22 cellular contexts compared by ENCODE assay signal in the genomic region with DNA sequence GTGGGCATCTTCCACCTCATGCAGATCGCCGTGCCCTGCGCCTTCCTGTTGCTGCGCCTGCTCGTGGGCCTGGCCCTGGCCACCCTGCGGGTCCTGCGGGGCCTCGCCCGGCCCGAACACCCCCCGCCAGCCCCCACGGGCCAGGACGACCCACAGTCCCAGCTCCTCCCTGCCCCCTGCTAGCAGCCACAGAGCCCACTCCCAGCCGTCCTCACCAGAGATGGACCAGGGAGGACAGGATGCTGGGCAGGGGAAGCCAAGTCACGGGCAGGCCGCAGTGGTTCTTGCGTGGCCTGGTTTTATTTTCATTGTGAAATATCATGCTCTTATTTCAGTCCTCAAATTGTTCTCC. TPM values are rescaled to one million over a fixed set of nuclear protein-coding genes. Genes with fewer than 3 reads are reported as not detected.
DNase-seq lines count a peak whose midpoint lies in the region; ATAC-seq, FAIRE-seq and TF ChIP-seq lines count a peak whose summit lies in the region.
"Had no signal": no experiment of that assay in that cellular context is flagged by ENCODE, and none has a peak within 500 bp of the region (broad histone marks: within the 10 kb centered on the region; RNA-seq: fewer than 3 reads in every experiment).

No MANE protein-coding gene starts in this region.

- in situ Hi-C loops in HepG2 (cut with HindIII; ENCODE audit: extremely low pct_ligation_motif_present, low pct_unique_long_range_greater_than_20kb) = no loop called here

- no peaks in the 10 kb centered on the region for H4K20me1 ChIP-seq in HepG2 (ENCODE audit: insufficient read depth, low read length)

- BruUV-seq in HepG2 (replicated peaks; lab: Mats Ljungman, UMichigan) = no TSS peak

- TF ChIP-seq EP300 in HepG2 (IDR thresholded peaks at IDR 0.05; ENCODE audit: low read depth in 2 of 2, low read length in 2 of 2) (no peak), HepG2 (CRISPR knock-in tag; IDR thresholded peaks at IDR 0.05; ENCODE audit: borderline replicate concordance) (no peak)

- H3K9me3 ChIP-seq in HepG2 (ENCODE audit: low read length) (no peaks in the 10 kb centered on the region), right lobe of liver (no peaks in the 10 kb centered on the region), mucosa of descending colon (no peaks in the 10 kb centered on the region), aorta (ENCODE audit: control insufficient read depth, low read length) (no peaks in the 10 kb centered on the region), endodermal cell (ENCODE audit: control insufficient read depth, low read length) (no peaks in the 10 kb centered on the region)
- H3K9me3 ChIP-seq: HAP-1, Peyer's patch had no signal

- no peaks in the 10 kb centered on the region for H3K79me2 ChIP-seq in HepG2 (ENCODE audit: insufficient read depth, low read length)

- H3K9me3 Mint-ChIP-seq in WTC11 (no peaks in the 10 kb centered on the region), endodermal cell (no peaks in the 10 kb centered on the region)
- H3K9me3 Mint-ChIP-seq: CD8-positive, alpha-beta T cell had no signal

- H3K4me3 Mint-ChIP-seq in WTC11 (no peak overlapping the region), endodermal cell (no peak overlapping the region)
- H3K4me3 Mint-ChIP-seq: CD8-positive, alpha-beta T cell had no signal

- TF ChIP-seq POLR2A in HepG2 (IDR thresholded peaks at IDR 0.05; ENCODE audit: insufficient read depth in 1 of 2, low read depth in 2 of 2, low read length in 2 of 2) (no peak), right lobe of liver (IDR thresholded peaks at IDR 0.05) (no peak)

- no peak overlapping the region for H3K4me2 ChIP-seq in HepG2 (ENCODE audit: low read depth, low read length)
- H3K4me2 ChIP-seq: KMS-11 had no signal

- H3K4me3 ChIP-seq in HepG2 (replicated peaks in 1 of 3; ENCODE audit: insufficient read depth in 1 of 3, low read depth in 2 of 3, low read length in 3 of 3) (no peak overlapping the region), right lobe of liver (no peak overlapping the region), mucosa of descending colon (no peak overlapping the region), aorta (ENCODE audit: low read length in 2 of 2) (no peak overlapping the region), endodermal cell (ENCODE audit: low read length) (no peak overlapping the region)
- H3K4me3 ChIP-seq: GM23248, HAP-1, Peyer's patch had no signal

- POLR2A ChIA-PET in HepG2 (lab: Yijun Ruan, JAX) = no interaction called here
- POLR2A ChIA-PET in WTC11 (lab: Charles Lee) = no interaction called here

- H3K9ac ChIP-seq in HepG2 (ENCODE audit: insufficient read depth, low read depth, low read length) (no peak overlapping the region), endodermal cell (ENCODE audit: extremely low read depth, low read length, poor library complexity, severe bottlenecking) (no peak overlapping the region)
- H3K9ac ChIP-seq: GM23248, KMS-11 had no signal

- intact Hi-C loops in HepG2 (cut with micrococcal nuclease; ENCODE audit: unreplicated experiment) = no loop called here
- intact Hi-C loops in right lobe of liver (cut with DNase I) = no loop called here
- intact Hi-C loops in mucosa of descending colon (cut with DNase I, micrococcal nuclease) = no loop called here
- intact Hi-C loops in aorta (cut with DNase I) = no loop called here

- peak overlapping the region; percentile 36; the same call in 1 of the 2 replicates for H3K27ac Mint-ChIP-seq in WTC11
- H3K27ac Mint-ChIP-seq in endodermal cell = no peak overlapping the region
- H3K27ac Mint-ChIP-seq: CD8-positive, alpha-beta T cell had no signal

- no peak overlapping the region for H3K27ac ChIP-seq in HepG2 (ENCODE audit: extremely low read length, insufficient read depth, low read length)
- H3K27ac ChIP-seq in right lobe of liver = no peak overlapping the region
- H3K27ac ChIP-seq in aorta (ENCODE audit: low read depth in 1 of 2, low read length in 2 of 2) = no peak overlapping the region
- H3K27ac ChIP-seq in endodermal cell (ENCODE audit: low read depth, low read length) = no peak overlapping the region
- H3K27ac ChIP-seq: GM23248, KMS-11, Peyer's patch had no signal

- 0 out of 5 replicates have a peak, but pooled peaks cover 0 to 1% of the 10 kb centered on the region in 2 experiments for H3K36me3 ChIP-seq in HepG2 (replicated peaks in 1 of 2; ENCODE audit: control insufficient read depth in 1 of 2, insufficient read depth in 2 of 2, low read length in 2 of 2)
- peaks cover 0 to 7% (median 0%) of the 10 kb centered on the region in 4 donors for H3K36me3 ChIP-seq in right lobe of liver
- no peaks in the 10 kb centered on the region for H3K36me3 ChIP-seq in mucosa of descending colon (ENCODE audit: low read depth)
- H3K36me3 ChIP-seq in aorta (ENCODE audit: control insufficient read depth in 1 of 2, insufficient read depth in 2 of 2, low read length in 1 of 2) = no peaks in the 10 kb centered on the region
- H3K36me3 ChIP-seq in endodermal cell (ENCODE audit: control insufficient read depth, insufficient read depth, low read length) = no peaks in the 10 kb centered on the region

- WGBS in HepG2 (ENCODE audit: low lambda C conversion rate) = 88% methylated on average over 4 of the region's 17 CpGs
- WGBS in right lobe of liver (ENCODE audit: insufficient coverage, low coverage, low lambda C conversion rate, missing lambda C conversion rate) = no CpG with 5 or more reads among the region's 17 CpGs
- 88 to 93% methylated on average over 14 to 17 of the region's 17 CpGs for WGBS in aorta, 2 donors
- WGBS in endodermal cell (ENCODE audit: insufficient coverage in 1 of 2, insufficient read length in 1 of 2), 2 experiments = 92 to 94% methylated on average over 16 to 17 of the region's 17 CpGs

- CTCF ChIA-PET in HepG2 (lab: Yijun Ruan, JAX; ENCODE audit: low intra/inter-chr PET ratio, low total read pairs) (no interaction called here), WTC11 (lab: Charles Lee) (no interaction called here)

- DNase-seq in HepG2 (ENCODE audit: low spot score) = no peak
- DNase-seq in right lobe of liver = no peak
- no peak for DNase-seq in WTC11 (ENCODE audit: low spot score)
- DNase-seq in mucosa of descending colon = peak in 2 of 3 donors; percentile 28 to 45
- DNase-seq in aorta = peak; percentile 36 to 68
- no peak for DNase-seq in retina
- no peak for DNase-seq in endodermal cell
- no peak for DNase-seq in pons (ENCODE audit: low spot score)
- DNase-seq: CD8-positive, alpha-beta T cell; DMS153; GM23248; NCI-H1105 treated with DMSO at 0.1 percent for 48 hours; NCI-H2029 treated with DMSO at 0.1 percent for 48 hours; NCI-H2171; NCI-H524 treated with DMSO at 0.1 percent for 48 hours; NCI-H82 had no signal

- H3K27me3 Mint-ChIP-seq in WTC11 (ENCODE audit: low read depth) (no peaks in the 10 kb centered on the region), endodermal cell (ENCODE audit: insufficient read depth) (no peaks in the 10 kb centered on the region)

- TF ChIP-seq CTCF in HepG2 (CRISPR knock-in tag; IDR thresholded peaks at IDR 0.05) = no peak
- no peak for TF ChIP-seq CTCF in right lobe of liver (IDR thresholded peaks at IDR 0.05)
- TF ChIP-seq CTCF in WTC11 (IDR thresholded peaks at IDR 0.05) = no peak
- no peak for TF ChIP-seq CTCF in mucosa of descending colon (IDR thresholded peaks at IDR 0.05)
- TF ChIP-seq CTCF in endodermal cell (conservative IDR thresholded peaks at IDR 0.05) = no peak

- no peaks in the 10 kb centered on the region for H3K4me1 Mint-ChIP-seq in WTC11
- H3K4me1 Mint-ChIP-seq in endodermal cell = no peaks in the 10 kb centered on the region

- H3K4me1 ChIP-seq in HepG2 (ENCODE audit: insufficient read depth, low read length) (no peaks in the 10 kb centered on the region), right lobe of liver (no peaks in the 10 kb centered on the region), mucosa of descending colon (ENCODE audit: low read depth) (peaks cover 6% of the 10 kb centered on the region), aorta (ENCODE audit: control insufficient read depth in 1 of 2, insufficient read depth in 2 of 2, low read length in 2 of 2) (no peaks in the 10 kb centered on the region), endodermal cell (ENCODE audit: control insufficient read depth, insufficient read depth, low read length) (no peaks in the 10 kb centered on the region)
- H3K4me1 ChIP-seq: HAP-1 had no signal

- H3K36me3 Mint-ChIP-seq in WTC11 (no peaks in the 10 kb centered on the region), endodermal cell (ENCODE audit: low read depth) (peaks cover 20% of the 10 kb centered on the region)

- H2AFZ ChIP-seq in HepG2 (ENCODE audit: low read length) = no peak overlapping the region
- H2AFZ ChIP-seq: GM23248 had no signal

- TF ChIP-seq RAD21 in HepG2 (CRISPR knock-in tag; IDR thresholded peaks at IDR 0.05) = no peak

- ATAC-seq in HepG2 (no peak), right lobe of liver (no peak), WTC11 (no peak), mucosa of descending colon (no peak), aorta (ENCODE audit: low FRiP score) (no peak)
- ATAC-seq: CD8-positive, alpha-beta T cell had no signal

- H3K27me3 ChIP-seq in HepG2 (ENCODE audit: control insufficient read depth in 1 of 2, insufficient read depth in 2 of 2, low read length in 2 of 2) (no peaks in the 10 kb centered on the region), right lobe of liver (no peaks in the 10 kb centered on the region), aorta (ENCODE audit: control insufficient read depth in 1 of 2, insufficient read depth in 2 of 2, low read length in 1 of 2) (no peaks in the 10 kb centered on the region), endodermal cell (ENCODE audit: control insufficient read depth, insufficient read depth, low read length, poor library complexity, severe bottlenecking) (no peaks in the 10 kb centered on the region)
- H3K27me3 ChIP-seq: Peyer's patch had no signal

- no peak for FAIRE-seq in HepG2 (lab: Jason Lieb, UNC)
- FAIRE-seq: G401.6, GM18507 had no signal

RNA-seq across cellular contexts. Expression of a gene that starts 15.1 kb away (rescaled TPM):
- total RNA-seq in HepG2 (2016; rRNA removed; fragmentation: Illumina TruSeq; extraction: Trizol) (3.2 and 7.2 TPM in 2 replicates), right lobe of liver (10 to 100 TPM in 1 of 6 experiments, 1 to 10 TPM in 5; 4.6 to 10.5 (median 5.7) TPM), WTC11 (2021) (15.7 to 19.3 TPM (median 16.9 TPM) in 3 replicates), mucosa of descending colon (10 to 100 TPM; 31.8 to 56.1 (median 41.7) TPM), aorta (10 to 100 TPM; 11.2 to 14.2 TPM), endodermal cell (10 to 100 TPM; 26.3 to 31.1 TPM)
- total RNA-seq in HepG2 (2016; cell fraction: cytosol; rRNA removed; fragmentation: Illumina TruSeq; extraction: Trizol; ENCODE audit: low read depth) = 0.53 and 1.4 TPM in 2 replicates
- total RNA-seq in HepG2 (2016; cell fraction: insoluble cytoplasmic fraction; rRNA removed; fragmentation: Illumina TruSeq; extraction: Trizol) = 2.4 and 7.8 TPM in 2 replicates
- 2.5 and 2.9 TPM in 2 replicates for total RNA-seq in HepG2 (2016; cell fraction: membrane; rRNA removed; fragmentation: Illumina TruSeq; extraction: Trizol)
- 7.0 and 7.9 TPM in 2 replicates for total RNA-seq in HepG2 (2016; cell fraction: nucleus; rRNA removed; fragmentation: Illumina TruSeq; extraction: Trizol)
- polyA plus RNA-seq in HepG2 (2011; rRNA removed) (4.5 and 6.1 TPM in 2 replicates), aorta (10 to 100 TPM in 1 of 2 donors, 1 to 10 TPM in 1; 5.4 to 13.4 TPM)
- polyA plus RNA-seq in HepG2 (2011; cell fraction: cytosol; rRNA removed) = 3.1 and 4.8 TPM in 2 replicates
- polyA plus RNA-seq in HepG2 (2011; cell fraction: nucleus; rRNA removed) = 50.5 and 58.5 TPM in 2 replicates
- 3.0 and 5.5 TPM in 2 replicates for polyA plus RNA-seq in HepG2 (2012)
- polyA plus RNA-seq in HepG2 (2016; cell fraction: cytosol; fragmentation: Illumina TruSeq; extraction: Trizol; ENCODE audit: low read depth) = 0.35 and 0.36 TPM in 2 replicates
- 2.0 and 3.4 TPM in 2 replicates for polyA plus RNA-seq in HepG2 (2016; cell fraction: insoluble cytoplasmic fraction; fragmentation: Illumina TruSeq; extraction: Trizol; ENCODE audit: low read depth)
- polyA plus RNA-seq in HepG2 (2016; cell fraction: membrane; fragmentation: Illumina TruSeq; extraction: Trizol; ENCODE audit: low read depth) = 1.3 and 1.7 TPM in 2 replicates
- polyA plus RNA-seq in HepG2 (2016; cell fraction: nucleus; fragmentation: Illumina TruSeq; extraction: Trizol; ENCODE audit: insufficient read depth, low read depth) = 16.0 and 17.5 TPM in 2 replicates
- 3.0 and 10.3 TPM in 2 replicates for polyA minus RNA-seq in HepG2 (2011; rRNA and poly(A)+ RNA removed; ENCODE audit: low replicate concordance)
- 4.2 and 4.9 TPM in 2 replicates for polyA minus RNA-seq in HepG2 (2011; cell fraction: cytosol; rRNA and poly(A)+ RNA removed)
- 7.2 and 8.1 TPM in 2 replicates for polyA minus RNA-seq in HepG2 (2011; cell fraction: nucleus; rRNA and poly(A)+ RNA removed)
- 7.8 TPM for polyA plus RNA-seq in endodermal cell (2013, experiment 1 of 2)
- polyA plus RNA-seq in endodermal cell (2013, experiment 2 of 2) = 8.3 TPM

RNA-seq across cellular contexts. Expression of a gene that starts 26.0 kb away (rescaled TPM):
- total RNA-seq in HepG2 (2016; rRNA removed; fragmentation: Illumina TruSeq; extraction: Trizol) = 1.6 and 5.1 TPM in 2 replicates
- 1.9 and 3.4 TPM in 2 replicates for total RNA-seq in HepG2 (2016; cell fraction: cytosol; rRNA removed; fragmentation: Illumina TruSeq; extraction: Trizol; ENCODE audit: low read depth)
- total RNA-seq in HepG2 (2016; cell fraction: insoluble cytoplasmic fraction; rRNA removed; fragmentation: Illumina TruSeq; extraction: Trizol) = 1.1 and 3.6 TPM in 2 replicates
- total RNA-seq in HepG2 (2016; cell fraction: membrane; rRNA removed; fragmentation: Illumina TruSeq; extraction: Trizol) = 2.0 and 2.5 TPM in 2 replicates
- total RNA-seq in HepG2 (2016; cell fraction: nucleus; rRNA removed; fragmentation: Illumina TruSeq; extraction: Trizol) = 5.8 and 6.7 TPM in 2 replicates
- 9.9 and 20.1 TPM in 2 replicates for polyA plus RNA-seq in HepG2 (2011; rRNA removed)
- 6.1 TPM in 2 replicates for polyA plus RNA-seq in HepG2 (2011; cell fraction: cytosol; rRNA removed)
- 134 and 138 TPM in 2 replicates for polyA plus RNA-seq in HepG2 (2011; cell fraction: nucleus; rRNA removed)
- 7.2 and 10.7 TPM in 2 replicates for polyA plus RNA-seq in HepG2 (2012)
- 1.4 and 3.1 TPM in 2 replicates for polyA plus RNA-seq in HepG2 (2016; cell fraction: cytosol; fragmentation: Illumina TruSeq; extraction: Trizol; ENCODE audit: low read depth)
- 1.9 and 2.6 TPM in 2 replicates for polyA plus RNA-seq in HepG2 (2016; cell fraction: insoluble cytoplasmic fraction; fragmentation: Illumina TruSeq; extraction: Trizol; ENCODE audit: low read depth)
- 1.9 and 2.2 TPM in 2 replicates for polyA plus RNA-seq in HepG2 (2016; cell fraction: membrane; fragmentation: Illumina TruSeq; extraction: Trizol; ENCODE audit: low read depth)
- polyA plus RNA-seq in HepG2 (2016; cell fraction: nucleus; fragmentation: Illumina TruSeq; extraction: Trizol; ENCODE audit: insufficient read depth, low read depth) = 19.6 and 19.8 TPM in 2 replicates
- 15.5 and 17.1 TPM in 2 replicates for polyA minus RNA-seq in HepG2 (2011; rRNA and poly(A)+ RNA removed; ENCODE audit: low replicate concordance)
- polyA minus RNA-seq in HepG2 (2011; cell fraction: cytosol; rRNA and poly(A)+ RNA removed) = 5.5 and 6.9 TPM in 2 replicates
- polyA minus RNA-seq in HepG2 (2011; cell fraction: nucleus; rRNA and poly(A)+ RNA removed) = 8.6 and 9.7 TPM in 2 replicates
- 10 to 100 TPM; 22.0 to 31.8 (median 23.6) TPM for total RNA-seq in right lobe of liver
- total RNA-seq in WTC11 (2021) = 6.4 to 10.6 TPM (median 9.2 TPM) in 3 replicates
- 10 to 100 TPM; 30.1 to 39.0 (median 37.5) TPM for total RNA-seq in mucosa of descending colon
- 10 to 100 TPM; 17.4 to 26.0 TPM for total RNA-seq in aorta
- 10 to 100 TPM; 35.2 to 81.3 TPM for polyA plus RNA-seq in aorta
- 10 to 100 TPM; 15.9 to 23.0 TPM for total RNA-seq in endodermal cell
- polyA plus RNA-seq in endodermal cell (2013, experiment 1 of 2) = 21.9 TPM
- polyA plus RNA-seq in endodermal cell (2013, experiment 2 of 2) = 21.2 TPM

RNA-seq across cellular contexts. Expression of a gene that starts 26.2 kb away (rescaled TPM):
- total RNA-seq in HepG2 (2016; rRNA removed; fragmentation: Illumina TruSeq; extraction: Trizol) = 28.0 and 44.3 TPM in 2 replicates
- total RNA-seq in HepG2 (2016; cell fraction: cytosol; rRNA removed; fragmentation: Illumina TruSeq; extraction: Trizol; ENCODE audit: low read depth) = 9.9 and 11.6 TPM in 2 replicates
- total RNA-seq in HepG2 (2016; cell fraction: insoluble cytoplasmic fraction; rRNA removed; fragmentation: Illumina TruSeq; extraction: Trizol) = 24.5 and 43.0 TPM in 2 replicates
- total RNA-seq in HepG2 (2016; cell fraction: membrane; rRNA removed; fragmentation: Illumina TruSeq; extraction: Trizol) = 17.1 and 19.6 TPM in 2 replicates
- total RNA-seq in HepG2 (2016; cell fraction: nucleus; rRNA removed; fragmentation: Illumina TruSeq; extraction: Trizol) = 31.0 and 34.6 TPM in 2 replicates
- polyA plus RNA-seq in HepG2 (2011; rRNA removed) = 17.5 and 22.2 TPM in 2 replicates
- polyA plus RNA-seq in HepG2 (2011; cell fraction: cytosol; rRNA removed) = 10.0 and 13.8 TPM in 2 replicates
- 116 and 155 TPM in 2 replicates for polyA plus RNA-seq in HepG2 (2011; cell fraction: nucleus; rRNA removed)
- polyA plus RNA-seq in HepG2 (2012) = 26.0 and 32.2 TPM in 2 replicates
- polyA plus RNA-seq in HepG2 (2016; cell fraction: cytosol; fragmentation: Illumina TruSeq; extraction: Trizol; ENCODE audit: low read depth) = 5.1 and 5.7 TPM in 2 replicates
- polyA plus RNA-seq in HepG2 (2016; cell fraction: insoluble cytoplasmic fraction; fragmentation: Illumina TruSeq; extraction: Trizol; ENCODE audit: low read depth) = 23.9 and 29.6 TPM in 2 replicates
- polyA plus RNA-seq in HepG2 (2016; cell fraction: membrane; fragmentation: Illumina TruSeq; extraction: Trizol; ENCODE audit: low read depth) = 12.2 TPM in 2 replicates
- 90.4 and 98.9 TPM in 2 replicates for polyA plus RNA-seq in HepG2 (2016; cell fraction: nucleus; fragmentation: Illumina TruSeq; extraction: Trizol; ENCODE audit: insufficient read depth, low read depth)
- 24.0 and 27.1 TPM in 2 replicates for polyA minus RNA-seq in HepG2 (2011; rRNA and poly(A)+ RNA removed; ENCODE audit: low replicate concordance)
- 17.5 and 19.4 TPM in 2 replicates for polyA minus RNA-seq in HepG2 (2011; cell fraction: cytosol; rRNA and poly(A)+ RNA removed)
- polyA minus RNA-seq in HepG2 (2011; cell fraction: nucleus; rRNA and poly(A)+ RNA removed) = 30.3 and 44.2 TPM in 2 replicates
- total RNA-seq in right lobe of liver = 10 to 100 TPM; 53.2 to 85.0 (median 64.5) TPM
- 108 to 121 TPM (median 108 TPM) in 3 replicates for total RNA-seq in WTC11 (2021)
- 100 to 1,000 TPM; 155 to 259 (median 244) TPM for total RNA-seq in mucosa of descending colon
- total RNA-seq in aorta = 10 to 100 TPM; 90.8 to 98.0 TPM
- 100 to 1,000 TPM in 1 of 2 donors, 10 to 100 TPM in 1; 52.0 to 300 TPM for polyA plus RNA-seq in aorta
- 100 to 1,000 TPM; 104 to 121 TPM for total RNA-seq in endodermal cell
- 61.6 TPM for polyA plus RNA-seq in endodermal cell (2013, experiment 1 of 2)
- 52.7 TPM for polyA plus RNA-seq in endodermal cell (2013, experiment 2 of 2)

RNA-seq across cellular contexts. Expression of a gene that starts 28.6 kb away (rescaled TPM):
- total RNA-seq in HepG2 (2016; rRNA removed; fragmentation: Illumina TruSeq; extraction: Trizol) (0.32 and 1.0 TPM in 2 replicates), right lobe of liver (10 to 100 TPM in 3 of 6 experiments, 1 to 10 TPM in 3; 4.7 to 15.1 (median 11.0) TPM), WTC11 (2021) (8.5 to 9.7 TPM (median 8.7 TPM) in 3 replicates), mucosa of descending colon (10 to 100 TPM; 29.7 to 45.7 (median 33.4) TPM), aorta (10 to 100 TPM; 27.5 to 44.2 TPM), endodermal cell (10 to 100 TPM; 22.4 to 25.6 TPM)
- total RNA-seq in HepG2 (2016; cell fraction: cytosol; rRNA removed; fragmentation: Illumina TruSeq; extraction: Trizol; ENCODE audit: low read depth) = not detected in 2 replicates
- total RNA-seq in HepG2 (2016; cell fraction: insoluble cytoplasmic fraction; rRNA removed; fragmentation: Illumina TruSeq; extraction: Trizol) = 0.84 TPM in 1 of 2 replicates, not detected in the other
- total RNA-seq in HepG2 (2016; cell fraction: membrane; rRNA removed; fragmentation: Illumina TruSeq; extraction: Trizol) = 0.24 and 0.53 TPM in 2 replicates
- total RNA-seq in HepG2 (2016; cell fraction: nucleus; rRNA removed; fragmentation: Illumina TruSeq; extraction: Trizol) = 0.75 and 2.8 TPM in 2 replicates
- polyA plus RNA-seq in HepG2 (2011; rRNA removed) (0.77 and 1.5 TPM in 2 replicates), aorta (10 to 100 TPM in 1 of 2 donors, 1 to 10 TPM in 1; 5.9 to 42.5 TPM)
- polyA plus RNA-seq in HepG2 (2011; cell fraction: cytosol; rRNA removed) = 0.24 and 0.27 TPM in 2 replicates
- polyA plus RNA-seq in HepG2 (2011; cell fraction: nucleus; rRNA removed) = 34.5 and 42.6 TPM in 2 replicates
- 1.0 and 2.7 TPM in 2 replicates for polyA plus RNA-seq in HepG2 (2012)
- 0.19 and 0.29 TPM in 2 replicates for polyA plus RNA-seq in HepG2 (2016; cell fraction: cytosol; fragmentation: Illumina TruSeq; extraction: Trizol; ENCODE audit: low read depth)
- polyA plus RNA-seq in HepG2 (2016; cell fraction: insoluble cytoplasmic fraction; fragmentation: Illumina TruSeq; extraction: Trizol; ENCODE audit: low read depth) = not detected in 2 replicates
- 0.19 and 0.30 TPM in 2 replicates for polyA plus RNA-seq in HepG2 (2016; cell fraction: membrane; fragmentation: Illumina TruSeq; extraction: Trizol; ENCODE audit: low read depth)
- polyA plus RNA-seq in HepG2 (2016; cell fraction: nucleus; fragmentation: Illumina TruSeq; extraction: Trizol; ENCODE audit: insufficient read depth, low read depth) = 2.2 and 4.7 TPM in 2 replicates
- 1.4 and 1.8 TPM in 2 replicates for polyA minus RNA-seq in HepG2 (2011; rRNA and poly(A)+ RNA removed; ENCODE audit: low replicate concordance)
- polyA minus RNA-seq in HepG2 (2011; cell fraction: cytosol; rRNA and poly(A)+ RNA removed) = 0.69 TPM in 1 of 2 replicates, not detected in the other
- 3.5 and 4.0 TPM in 2 replicates for polyA minus RNA-seq in HepG2 (2011; cell fraction: nucleus; rRNA and poly(A)+ RNA removed)
- polyA plus RNA-seq in endodermal cell (2013, experiment 1 of 2) = 4.3 TPM
- 3.6 TPM for polyA plus RNA-seq in endodermal cell (2013, experiment 2 of 2)

RNA-seq across cellular contexts. Expression of a gene that starts 34.9 kb away (rescaled TPM):
- total RNA-seq in HepG2 (2016; rRNA removed; fragmentation: Illumina TruSeq; extraction: Trizol) (7.2 and 22.9 TPM in 2 replicates), right lobe of liver (10 to 100 TPM in 5 of 6 experiments, 1 to 10 TPM in 1; 9.6 to 30.9 (median 23.0) TPM), WTC11 (2021) (0.14 to 0.85 TPM (median 0.25 TPM) in 3 replicates), mucosa of descending colon (1 to 10 TPM in 2 of 3 donors, under 1 TPM in 1; 0.85 to 2.8 (median 1.9) TPM), aorta (under 1 TPM in 1 of 2 donors, not detected in 1; 0.45 TPM), endodermal cell (1 to 10 TPM in 1 of 2 donors, under 1 TPM in 1; 0.55 to 1.0 TPM)
- 1.1 and 1.9 TPM in 2 replicates for total RNA-seq in HepG2 (2016; cell fraction: cytosol; rRNA removed; fragmentation: Illumina TruSeq; extraction: Trizol; ENCODE audit: low read depth)
- 6.6 and 22.7 TPM in 2 replicates for total RNA-seq in HepG2 (2016; cell fraction: insoluble cytoplasmic fraction; rRNA removed; fragmentation: Illumina TruSeq; extraction: Trizol)
- total RNA-seq in HepG2 (2016; cell fraction: membrane; rRNA removed; fragmentation: Illumina TruSeq; extraction: Trizol) = 4.2 and 4.6 TPM in 2 replicates
- 23.8 and 28.9 TPM in 2 replicates for total RNA-seq in HepG2 (2016; cell fraction: nucleus; rRNA removed; fragmentation: Illumina TruSeq; extraction: Trizol)
- polyA plus RNA-seq in HepG2 (2011; rRNA removed) (5.4 and 8.4 TPM in 2 replicates), aorta (under 1 TPM; 0.38 to 0.87 TPM)
- polyA plus RNA-seq in HepG2 (2011; cell fraction: cytosol; rRNA removed) = 7.7 and 10.8 TPM in 2 replicates
- polyA plus RNA-seq in HepG2 (2011; cell fraction: nucleus; rRNA removed) = 30.6 and 45.2 TPM in 2 replicates
- 5.1 and 7.0 TPM in 2 replicates for polyA plus RNA-seq in HepG2 (2012)
- polyA plus RNA-seq in HepG2 (2016; cell fraction: cytosol; fragmentation: Illumina TruSeq; extraction: Trizol; ENCODE audit: low read depth) = 1.2 and 1.5 TPM in 2 replicates
- 4.5 and 6.1 TPM in 2 replicates for polyA plus RNA-seq in HepG2 (2016; cell fraction: insoluble cytoplasmic fraction; fragmentation: Illumina TruSeq; extraction: Trizol; ENCODE audit: low read depth)
- 1.6 and 2.2 TPM in 2 replicates for polyA plus RNA-seq in HepG2 (2016; cell fraction: membrane; fragmentation: Illumina TruSeq; extraction: Trizol; ENCODE audit: low read depth)
- polyA plus RNA-seq in HepG2 (2016; cell fraction: nucleus; fragmentation: Illumina TruSeq; extraction: Trizol; ENCODE audit: insufficient read depth, low read depth) = 25.4 and 27.0 TPM in 2 replicates
- 0.40 and 58.6 TPM in 2 replicates for polyA minus RNA-seq in HepG2 (2011; rRNA and poly(A)+ RNA removed; ENCODE audit: low replicate concordance)
- 13.4 and 13.6 TPM in 2 replicates for polyA minus RNA-seq in HepG2 (2011; cell fraction: cytosol; rRNA and poly(A)+ RNA removed)
- 37.7 and 40.7 TPM in 2 replicates for polyA minus RNA-seq in HepG2 (2011; cell fraction: nucleus; rRNA and poly(A)+ RNA removed)
- polyA plus RNA-seq in endodermal cell (2013, experiment 1 of 2) = 0.21 TPM
- 0.08 TPM for polyA plus RNA-seq in endodermal cell (2013, experiment 2 of 2)
- total RNA-seq: SK-MEL-5 had no signal

Comparison
In these comparisons a context has a peak if more than half of its experiments do, and no peak if none do; other contexts are left out.
1. DNase-seq: peak in mucosa of descending colon (2 of 3) and aorta (2 of 2); none in HepG2 (single experiment), right lobe of liver (0 of 3), WTC11 (single experiment), retina (single experiment), endodermal cell (single experiment) and pons (single experiment).